ENCODE assay signal across 8 cellular contexts in genomic region chr4:82360298-82361177, GRCh38. TPM values are rescaled to one million over a fixed set of nuclear protein-coding genes. Genes with fewer than 3 reads are reported as not detected.
DNase-seq lines count a peak whose midpoint lies in the region; ATAC-seq and TF ChIP-seq lines count a peak whose summit lies in the region.

No MANE protein-coding gene starts in this region.

- H4K20me1 ChIP-seq in neural cell (ENCODE audit: insufficient read depth), result peaks cover 25% of the 10 kb centered on the region

- TF ChIP-seq RAD21 in neural cell (conservative IDR thresholded peaks at IDR 0.05), result peak; percentile 68

- H3K27me3 ChIP-seq in esophagus muscularis mucosa (no peaks in the 10 kb centered on the region), neural cell (ENCODE audit: insufficient read depth, low read depth, low read length) (no peaks in the 10 kb centered on the region)

- no peak for TF ChIP-seq POLR2A in esophagus muscularis mucosa (IDR thresholded peaks at IDR 0.05; ENCODE audit: low read depth)

- H3K9me3 ChIP-seq in esophagus muscularis mucosa (no peaks in the 10 kb centered on the region), neural cell (ENCODE audit: low read length) (no peaks in the 10 kb centered on the region)

- TF ChIP-seq EP300 in esophagus muscularis mucosa (IDR thresholded peaks at IDR 0.05), result no peak
- TF ChIP-seq EP300 in neural cell (conservative IDR thresholded peaks at IDR 0.05; ENCODE audit: poor library complexity, severe bottlenecking), result no peak

- peak; percentile 54 for DNase-seq in CD1c-positive myeloid dendritic cell (ENCODE audit: extremely low spot score)
- peak; percentile 21 for DNase-seq in SW480 (ENCODE audit: low spot score)
- DNase-seq in esophagus muscularis mucosa (ENCODE audit: extremely low spot score), result no peak
- DNase-seq in SKM-1 treated with dmso at 0.1 percent for 144 hours (lab: John Stamatoyannopoulos, UW; ENCODE audit: unreplicated experiment), result no peak
- DNase-seq in hepatic stellate cell (ENCODE audit: low spot score), result no peak

- H3K9me2 ChIP-seq in neural cell (ENCODE audit: insufficient read depth, low read length), result no peaks in the 10 kb centered on the region

- H3K4me1 ChIP-seq in esophagus muscularis mucosa, result peaks cover 63 to 91% (median 83%) of the 10 kb centered on the region in 4 donors

- no peak overlapping the region for H3K9ac ChIP-seq in neural cell (ENCODE audit: low read length)

- H3K4me2 ChIP-seq in neural cell (ENCODE audit: low read length), result no peak overlapping the region

- H3K79me2 ChIP-seq in neural cell (replicated peaks; ENCODE audit: insufficient read depth, low read length), result peaks cover 76% of the 10 kb centered on the region

- peak overlapping the region in 3 of 4 donors; percentile 31 to 73 (median 55) for H3K27ac ChIP-seq in esophagus muscularis mucosa (replicated peaks in 1 of 4)
- H3K27ac ChIP-seq in neural cell (ENCODE audit: low read length), result no peak overlapping the region

- peak; percentile 68 to 76 (median 71) for TF ChIP-seq CTCF in esophagus muscularis mucosa (IDR thresholded peaks at IDR 0.05)
- TF ChIP-seq CTCF in neural cell (IDR thresholded peaks at IDR 0.05; ENCODE audit: poor library complexity, severe bottlenecking), result peak; percentile 72

- H3K36me3 ChIP-seq in esophagus muscularis mucosa (peaks cover 13 to 30% (median 21%) of the 10 kb centered on the region in 4 donors), neural cell (ENCODE audit: insufficient read depth, low read length) (peaks cover 12% of the 10 kb centered on the region)

- ATAC-seq in GM21786 (IDR thresholded peaks at IDR 0.05; ENCODE audit: unreplicated experiment) (peak; percentile 36), GM19467 (IDR thresholded peaks at IDR 0.05; ENCODE audit: unreplicated experiment) (no peak)

- intact Hi-C loops in esophagus muscularis mucosa (cut with DNase I), result loop anchor here (5.0 kb wide), 3 partner anchors 73 to 953 kb away; partner anchors contain the start of gene RASGEF1B

- WGBS in esophagus muscularis mucosa, result 88% methylated on average over 4 of the region's 4 CpGs

- H3K4me3 ChIP-seq in esophagus muscularis mucosa (no peak overlapping the region), neural cell (ENCODE audit: low read length) (no peak overlapping the region)

- H3F3A ChIP-seq in neural cell (ENCODE audit: insufficient read depth, low read length, poor library complexity, severe bottlenecking), result no peaks in the 10 kb centered on the region

- no peak overlapping the region for H2AFZ ChIP-seq in neural cell (ENCODE audit: low read depth, low read length)

TF ChIP-seq in neural cell, 6 proteins besides CTCF, POLR2A, EP300 and RAD21:
- TF ChIP-seq REST (IDR thresholded peaks at IDR 0.05; ENCODE audit: borderline replicate concordance) (no peak), SMC3 (conservative IDR thresholded peaks at IDR 0.05; ENCODE audit: poor library complexity) (peak; percentile 69), MXI1 (conservative IDR thresholded peaks at IDR 0.05; ENCODE audit: poor library complexity, severe bottlenecking) (no peak), TAF1 (IDR thresholded peaks at IDR 0.05; ENCODE audit: low read depth) (no peak)

RNA-seq across cellular contexts. Expression of gene HNRNPD, which starts 13.3 kb away (rescaled TPM):
- 10 to 100 TPM; 53.9 to 85.6 (median 69.0) TPM for total RNA-seq in esophagus muscularis mucosa
- 119 and 144 TPM in 2 replicates for polyA plus RNA-seq in neural cell
- polyA minus RNA-seq in neural cell, result 77.9 and 112 TPM in 2 replicates

Comparison
In these comparisons a context has a peak if more than half of its experiments do, and no peak if none do; other contexts are left out.
1. DNase-seq: peak in CD1c-positive myeloid dendritic cell (single experiment) and SW480 (single experiment); none in esophagus muscularis mucosa (single experiment), SKM-1 treated with dmso at 0.1 percent for 144 hours (single experiment) and hepatic stellate cell (single experiment).